In genomic region chr17:49851387-49852291, GRCh38 we compare ENCODE assay signal across 8 cellular contexts. TPM values are rescaled to one million over a fixed set of nuclear protein-coding genes. Genes with fewer than 3 reads are reported as not detected.
DNase-seq lines count a peak whose midpoint lies in the region; ATAC-seq, FAIRE-seq and TF ChIP-seq lines count a peak whose summit lies in the region.

No MANE protein-coding gene starts in this region.

- H4K8ac ChIP-seq in H1 (ENCODE audit: extremely low read depth, insufficient read depth, low read length): peak overlapping the region; percentile 84; the same call in 1 of the 2 replicates

- H3K4ac ChIP-seq in H1 (replicated peaks; ENCODE audit: insufficient read length, low read depth, low read length): no peak overlapping the region

- H2AK5ac ChIP-seq in H1 (ENCODE audit: low read depth, low read length): no peak overlapping the region

- no peaks in the 10 kb centered on the region for H3K9me3 ChIP-seq in H1 (ENCODE audit: insufficient read depth in 2 of 2, low read depth in 1 of 2, low read length in 1 of 2)

- H2BK5ac ChIP-seq in H1 (ENCODE audit: low read depth, low read length): no peak overlapping the region

- no peak overlapping the region for H3K23ac ChIP-seq in H1 (ENCODE audit: insufficient read length)

- TF ChIP-seq RAD21 in H1 (IDR thresholded peaks at IDR 0.05 in 1 of 2, conservative IDR thresholded peaks at IDR 0.05 in 1 of 2; ENCODE audit: low read depth in 2 of 2, low read length in 2 of 2): peak; percentile 63 to 80

- no peak overlapping the region for H3K14ac ChIP-seq in H1 (ENCODE audit: insufficient read length)

- no peak overlapping the region for H2AFZ ChIP-seq in H1 (ENCODE audit: low read length)

- no peaks in the 10 kb centered on the region for H3K79me2 ChIP-seq in H1 (ENCODE audit: control insufficient read depth in 1 of 2, insufficient read depth in 2 of 2, low read length in 2 of 2)

- WGBS in H1 (ENCODE audit: extremely low coverage in 1 of 2, insufficient coverage in 1 of 2, insufficient read length in 1 of 2, insufficient replicate concordance in 2 of 2, low coverage in 1 of 2, low lambda C conversion rate in 2 of 2, missing lambda C conversion rate in 1 of 2), 2 experiments: 10% methylated on average over 47 of the region's 55 CpGs; no CpG with 5 or more reads in 1 of the 2 experiments

- H2BK120ac ChIP-seq in H1 (replicated peaks; ENCODE audit: low read depth, low read length): no peak overlapping the region

- peaks cover 1 to 23% (median 12%) of the 10 kb centered on the region in 4 experiments; a peak in 6 of 7 replicates for H3K27me3 ChIP-seq in H1 (replicated peaks in 1 of 4; ENCODE audit: control insufficient read depth in 3 of 4, extremely low read depth in 1 of 4, insufficient read depth in 3 of 4, low read length in 3 of 4)

- no peak overlapping the region for H3K27ac ChIP-seq in H1 (ENCODE audit: low read depth, low read length)

- no peak for ATAC-seq in GM21528 (IDR thresholded peaks at IDR 0.05; ENCODE audit: low FRiP score, unreplicated experiment)

- H2BK20ac ChIP-seq in H1 (ENCODE audit: low read length): no peak overlapping the region

- in situ Hi-C loops in GM13977 (cut with MboI; ENCODE audit: low pct_unique_long_range_greater_than_20kb, low sequenced_read_pairs, unreplicated experiment): no loop called here

- FAIRE-seq in H1 (lab: Jason Lieb, UNC): no peak

- 0 out of 3 replicates have a peak, but pooled peaks of 1 of the 2 experiments have one; percentile 25 for TF ChIP-seq POLR2A in H1 (IDR thresholded peaks at IDR 0.05; ENCODE audit: control extremely low read depth in 1 of 2, low read depth in 2 of 2, low read length in 2 of 2)

- no peak for TF ChIP-seq EP300 in H1 (IDR thresholded peaks at IDR 0.05; ENCODE audit: borderline replicate concordance in 1 of 2, low read depth in 2 of 2, low read length in 2 of 2)

- no peak overlapping the region for H4K91ac ChIP-seq in H1 (replicated peaks; ENCODE audit: insufficient read length, low read length)

- H3K23me2 ChIP-seq in H1 (ENCODE audit: low read depth, low read length): peaks cover 8% of the 10 kb centered on the region; the same call in 1 of the 2 replicates

- peak overlapping the region in 1 of 4 experiments; percentile 13; a peak in 3 of 7 replicates for H3K9ac ChIP-seq in H1 (replicated peaks in 1 of 4; ENCODE audit: extremely low read depth in 1 of 4, low read depth in 3 of 4, low read length in 3 of 4)

- peak overlapping the region; percentile 35 to 65 (median 51) for H3K4me3 ChIP-seq in H1 (ENCODE audit: extremely low read depth in 1 of 4, insufficient read depth in 2 of 4, low read depth in 3 of 4, low read length in 4 of 4)

- CTCF ChIA-PET in H1 (lab: Charles Lee; ENCODE audit: partially characterized antibody): interaction anchor here (0.6 to 26.5 kb wide), 24 partner anchors 8 to 284 kb away, joined by 3 to 547 read pairs (median 4); partner anchors contain the start of genes DLX3 and SLC35B1

- no peak overlapping the region for H2BK12ac ChIP-seq in H1 (ENCODE audit: low read depth, low read length)

- TF ChIP-seq CTCF in GM13977 (IDR thresholded peaks at IDR 0.05; ENCODE audit: extremely low read depth, insufficient read depth, missing control alignments): peak; percentile 78
- TF ChIP-seq CTCF in H1 (IDR thresholded peaks at IDR 0.05; ENCODE audit: control extremely low read depth in 1 of 3, insufficient read depth in 1 of 3, low read depth in 1 of 3, low read length in 3 of 3): peak; percentile 71 to 74 (median 73)

- peak; percentile 61 for DNase-seq in GM13977 (ENCODE audit: low spot score)
- DNase-seq in NCI-H2227 treated with DMSO at 0.1 percent for 48 hours (lab: John Stamatoyannopoulos, UW): peak; percentile 40
- DNase-seq in activated CD8-positive, alpha-beta memory T cell treated with anti-CD3 and anti-CD28 coated beads for 1 hour (ENCODE audit: extremely low read depth in 1 of 2, low read depth in 1 of 2): peak; percentile 19 to 58
- peak in 1 of 2 experiments; percentile 95 for DNase-seq in H1 (ENCODE audit: low read depth in 1 of 2, low spot score in 2 of 2)
- DNase-seq in midbrain (lab: John Stamatoyannopoulos, UW): peak; percentile 43
- peak; percentile 44 for DNase-seq in stimulated activated CD8-positive, alpha-beta memory T cell treated with anti-CD3 and anti-CD28 coated beads, Interleukin-15, amount 100 ng/mL, for 24 hours (ENCODE audit: low read depth)
- no peak for DNase-seq in GOT3 (lab: John Stamatoyannopoulos, UW)

- peaks cover 3 to 5% of the 10 kb centered on the region in 2 experiments for H4K20me1 ChIP-seq in H1 (replicated peaks in 1 of 2; ENCODE audit: control insufficient read depth in 1 of 2, insufficient read depth in 2 of 2, low read length in 2 of 2)

- POLR2A ChIA-PET in H1 (lab: Charles Lee; ENCODE audit: partially characterized antibody): interaction anchor here (0.8 to 2.2 kb wide), 7 partner anchors 11 to 143 kb away, joined by 3 to 6 read pairs (median 3); no protein-coding TSS in a partner anchor

- H3K18ac ChIP-seq in H1 (ENCODE audit: extremely low read depth, low read length): no peak overlapping the region; the same call in 1 of the 2 replicates

- H3K79me1 ChIP-seq in H1 (ENCODE audit: low read depth, low read length): no peaks in the 10 kb centered on the region

- H3K4me2 ChIP-seq in H1 (ENCODE audit: insufficient read depth in 1 of 2, low read depth in 2 of 2, low read length in 2 of 2): peak overlapping the region; percentile 89 to 97

- H3K36me3 ChIP-seq in H1 (ENCODE audit: control insufficient read depth in 2 of 4, insufficient read depth in 4 of 4, low read length in 3 of 4): no peaks in the 10 kb centered on the region

- no peak overlapping the region for H4K5ac ChIP-seq in H1 (ENCODE audit: insufficient read length, low read depth, low read length)

- H3K56ac ChIP-seq in H1 (replicated peaks; ENCODE audit: insufficient read length, low read depth, low read length): no peak overlapping the region

- H2BK15ac ChIP-seq in H1 (ENCODE audit: low read length): no peak overlapping the region

- H3K4me1 ChIP-seq in H1 (replicated peaks in 1 of 4; ENCODE audit: control insufficient read depth in 3 of 4, insufficient read depth in 4 of 4, low read length in 3 of 4): peaks cover 3 to 10% (median 3%) of the 10 kb centered on the region in 4 experiments; a peak in 6 of 7 replicates

TF ChIP-seq in H1, 55 proteins besides CTCF, POLR2A, EP300 and RAD21 (continues in another document):
- TF ChIP-seq POLR2AphosphoS5 (IDR thresholded peaks at IDR 0.05; ENCODE audit: low read depth, low read length): 0 out of 2 replicates have a peak, but pooled peaks have one; percentile 45
- peak; percentile 60; the same call in 1 of the 2 replicates for TF ChIP-seq GABPA (IDR thresholded peaks at IDR 0.05; ENCODE audit: borderline replicate concordance, insufficient read depth, low read length)
- peak; percentile 52; the same call in 1 of the 2 replicates for TF ChIP-seq MAX (IDR thresholded peaks at IDR 0.05)
- 0 out of 4 replicates have a peak, but pooled peaks of 1 of the 2 experiments have one; percentile 61 for TF ChIP-seq HDAC2 (IDR thresholded peaks at IDR 0.05; ENCODE audit: borderline replicate concordance in 1 of 2, low read depth in 2 of 2, low read length in 2 of 2)
- peak; percentile 11; the same call in 1 of the 2 replicates for TF ChIP-seq CREB1 (IDR thresholded peaks at IDR 0.05)
- no peak for TF ChIP-seq CTBP2 (IDR thresholded peaks at IDR 0.05; ENCODE audit: borderline replicate concordance, insufficient read depth, insufficient read length, low read length)
- TF ChIP-seq E2F6 (IDR thresholded peaks at IDR 0.05): 0 out of 2 replicates have a peak, but pooled peaks have one; percentile 33
- TF ChIP-seq TBP (IDR thresholded peaks at IDR 0.05; ENCODE audit: low read depth, low read length): no peak
- 0 out of 2 replicates have a peak, but pooled peaks have one; percentile 13 for TF ChIP-seq YY1 (IDR thresholded peaks at IDR 0.05; ENCODE audit: low read depth, low read length)
- TF ChIP-seq KDM4A (IDR thresholded peaks at IDR 0.05; ENCODE audit: low read depth, low read length, severe bottlenecking): peak; percentile 52
- no peak for TF ChIP-seq CBX8 (IDR thresholded peaks at IDR 0.05; ENCODE audit: borderline replicate concordance, low read depth, low read length)
- TF ChIP-seq RXRA (IDR thresholded peaks at IDR 0.05; ENCODE audit: insufficient read depth, low read depth, low read length): no peak
- no peak for TF ChIP-seq ATF3 (IDR thresholded peaks at IDR 0.05; ENCODE audit: insufficient read depth, low read depth, low read length)
- no peak for TF ChIP-seq CEBPB (IDR thresholded peaks at IDR 0.05; ENCODE audit: low read depth, low read length)
- no peak for TF ChIP-seq JUND (IDR thresholded peaks at IDR 0.05; ENCODE audit: low read length)
- peak; percentile 94; the same call in 1 of the 2 replicates for TF ChIP-seq KDM1A (IDR thresholded peaks at IDR 0.05; ENCODE audit: borderline replicate concordance, low read length)

RNA-seq across cellular contexts. Expression of gene TAC4, which starts 3.8 kb away (rescaled TPM):
- total RNA-seq in H1 (2021; fragmentation: NEBNext Ultra II Directional; extraction: Animal tissue kit (Norgen Biotek cat#: 25700)): not detected in 2 replicates
- polyA plus RNA-seq in H1 (2011; rRNA removed): 0.15 and 0.22 TPM in 2 replicates
- polyA plus RNA-seq in H1 (2011; cell fraction: cytosol; rRNA removed): 0.31 TPM
- 0.54 TPM for polyA plus RNA-seq in H1 (2011; cell fraction: nucleus; rRNA removed)
- 0.52 to 0.61 TPM in 2 of 4 replicates, not detected in the others for polyA plus RNA-seq in H1 (2012, experiment 1 of 2)
- not detected for polyA plus RNA-seq in H1 (2012, experiment 2 of 2)
- not detected for polyA plus RNA-seq in H1 (2013, experiment 1 of 2)
- polyA plus RNA-seq in H1 (2013, experiment 2 of 2): not detected
- polyA minus RNA-seq in H1 (2011; rRNA and poly(A)+ RNA removed): not detected in 2 replicates
- polyA minus RNA-seq in H1 (2011; cell fraction: cytosol; rRNA and poly(A)+ RNA removed): not detected
- polyA minus RNA-seq in H1 (2011; cell fraction: nucleus; rRNA and poly(A)+ RNA removed): not detected
